In the genomic region with DNA sequence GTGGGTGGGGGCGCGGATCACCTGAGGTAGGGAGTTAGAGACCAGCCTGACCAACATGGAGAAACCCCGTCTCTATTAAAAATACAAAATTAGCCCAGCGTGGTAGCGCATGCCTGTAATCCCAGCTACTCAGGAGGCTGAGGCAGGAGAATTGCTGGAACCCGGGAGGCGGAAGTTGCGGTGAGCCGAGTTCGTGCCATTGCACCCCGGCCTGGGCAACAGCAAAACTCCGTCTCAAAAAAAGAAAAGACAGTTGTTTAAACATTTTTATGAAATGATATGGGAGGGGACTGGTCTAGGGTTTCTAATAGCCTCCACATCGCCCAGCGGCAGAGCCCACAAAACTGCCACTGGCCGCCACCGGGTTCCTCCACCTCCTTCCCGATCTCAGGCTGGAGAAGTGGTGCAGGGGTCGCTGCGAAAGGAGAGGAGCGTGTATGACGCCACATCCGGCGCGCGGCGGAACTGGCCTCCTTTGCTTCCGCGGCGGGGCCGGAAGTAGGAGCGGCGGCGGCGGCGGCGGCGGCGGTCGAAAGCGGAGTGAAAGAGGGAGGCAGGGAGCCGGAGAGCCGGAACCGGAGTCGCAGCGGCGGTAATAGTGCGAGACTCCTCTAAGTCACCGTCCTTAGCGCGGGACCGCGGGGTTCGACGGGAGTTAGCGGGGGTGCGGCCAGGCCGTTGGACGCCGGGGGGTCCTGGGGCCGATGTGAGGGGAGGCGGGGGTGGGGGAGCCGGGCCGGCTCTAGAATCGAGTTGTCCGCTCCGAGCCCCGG, we compare ENCODE assay signal across 1 cellular context.
TF ChIP-seq lines count a peak whose summit lies in the region.

Gene PPP4C, plus strand, starts transcription at position 492 of the 773 bp plus-strand sequence. CDS start 384 bp downstream, outside the sequence.

TF ChIP-seq in K562, 482 proteins besides CTCF, POLR2A, EP300 and RAD21 (continued from another document and continues in another):
- TF ChIP-seq ZNF395 (CRISPR knock-in tag; IDR thresholded peaks at IDR 0.05) = 0 out of 2 replicates have a peak, but pooled peaks have one; percentile 0
- TF ChIP-seq POLR2AphosphoS2 (IDR thresholded peaks at IDR 0.05; ENCODE audit: low read length) = peak; percentile 95
- TF ChIP-seq ELF1 (tag; IDR thresholded peaks at IDR 0.05) = peak; percentile 89
- TF ChIP-seq MTA1 (IDR thresholded peaks at IDR 0.05; ENCODE audit: borderline replicate concordance) = peak; percentile 71
- no peak for TF ChIP-seq NR2C2 (CRISPR knock-in tag; IDR thresholded peaks at IDR 0.05)
- TF ChIP-seq NR2C2 (tag; IDR thresholded peaks at IDR 0.05) = peak; percentile 83; the same call in 1 of the 2 replicates
- TF ChIP-seq CTCFL (IDR thresholded peaks at IDR 0.05; ENCODE audit: borderline replicate concordance, insufficient read depth, low read depth, low read length, poor library complexity, severe bottlenecking) = peak; percentile 13
- TF ChIP-seq ETV6 (IDR thresholded peaks at IDR 0.05; ENCODE audit: borderline replicate concordance in 1 of 2, low read depth in 2 of 2, low read length in 1 of 2) = peak in 1 of 2 experiments; percentile 89; a peak in 2 of 4 replicates
- TF ChIP-seq ETV6 (CRISPR knock-in tag; IDR thresholded peaks at IDR 0.05; ENCODE audit: borderline replicate concordance) = no peak
- peak; percentile 98 for TF ChIP-seq CREM (IDR thresholded peaks at IDR 0.05; ENCODE audit: low read depth)
- TF ChIP-seq RBM22 (IDR thresholded peaks at IDR 0.05; ENCODE audit: low read depth, low read length, poor library complexity, severe bottlenecking) = peak; percentile 35
- peak; percentile 89 for TF ChIP-seq ZBTB12 (CRISPR knock-in tag; IDR thresholded peaks at IDR 0.05)
- TF ChIP-seq MCM3 (IDR thresholded peaks at IDR 0.05) = no peak
- peak; percentile 77 for TF ChIP-seq PHF8 (IDR thresholded peaks at IDR 0.05; ENCODE audit: borderline replicate concordance, low read length)
- peak; percentile 38 for TF ChIP-seq RNF2 (IDR thresholded peaks at IDR 0.05)
- peak; percentile 61; the same call in 1 of the 2 replicates for TF ChIP-seq GTF2F1 (IDR thresholded peaks at IDR 0.05; ENCODE audit: low read depth, low read length)
- TF ChIP-seq ZBTB40 (IDR thresholded peaks at IDR 0.05) = peak; percentile 97
- TF ChIP-seq ZBTB40 (CRISPR knock-in tag; IDR thresholded peaks at IDR 0.05) = no peak
- TF ChIP-seq SMAD1 (IDR thresholded peaks at IDR 0.05; ENCODE audit: low read depth, low read length, partially characterized antibody) = peak; percentile 88
- peak; percentile 51; the same call in 1 of the 2 replicates for TF ChIP-seq CEBPG (CRISPR knock-in tag; IDR thresholded peaks at IDR 0.05)
- TF ChIP-seq CEBPG (tag; conservative IDR thresholded peaks at IDR 0.05 in 1 of 2, IDR thresholded peaks at IDR 0.05 in 1 of 2) = no peak
- TF ChIP-seq, protein P1, sequence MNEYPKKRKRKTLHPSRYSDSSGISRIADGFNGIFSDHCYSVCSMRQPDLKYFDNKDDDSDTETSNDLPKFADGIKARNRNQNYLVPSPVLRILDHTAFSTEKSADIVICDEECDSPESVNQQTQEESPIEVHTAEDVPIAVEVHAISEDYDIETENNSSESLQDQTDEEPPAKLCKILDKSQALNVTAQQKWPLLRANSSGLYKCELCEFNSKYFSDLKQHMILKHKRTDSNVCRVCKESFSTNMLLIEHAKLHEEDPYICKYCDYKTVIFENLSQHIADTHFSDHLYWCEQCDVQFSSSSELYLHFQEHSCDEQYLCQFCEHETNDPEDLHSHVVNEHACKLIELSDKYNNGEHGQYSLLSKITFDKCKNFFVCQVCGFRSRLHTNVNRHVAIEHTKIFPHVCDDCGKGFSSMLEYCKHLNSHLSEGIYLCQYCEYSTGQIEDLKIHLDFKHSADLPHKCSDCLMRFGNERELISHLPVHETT (CRISPR knock-in tag; conservative IDR thresholded peaks at IDR 0.05 in 1 of 2, IDR thresholded peaks at IDR 0.05 in 1 of 2) = peak in 1 of 2 experiments; percentile 88; a peak in 2 of 4 replicates
- peak; percentile 36 to 38; a peak in 2 of 4 replicates for TF ChIP-seq NRF1 (conservative IDR thresholded peaks at IDR 0.05 in 1 of 2, IDR thresholded peaks at IDR 0.05 in 1 of 2)
- peak in 1 of 2 experiments; percentile 44; a peak in 1 of 4 replicates for TF ChIP-seq TEAD1 (CRISPR knock-in tag; IDR thresholded peaks at IDR 0.05)
- 0 out of 2 replicates have a peak, but pooled peaks have one; percentile 13 for TF ChIP-seq STAG1 (CRISPR knock-in tag; IDR thresholded peaks at IDR 0.05; ENCODE audit: borderline replicate concordance)
- TF ChIP-seq HNRNPLL (IDR thresholded peaks at IDR 0.05; ENCODE audit: low read depth, low read length, poor library complexity, severe bottlenecking) = peak; percentile 86
- peak; percentile 94 for TF ChIP-seq POLR2B (IDR thresholded peaks at IDR 0.05; ENCODE audit: low read depth, partially characterized antibody)
- TF ChIP-seq FOSL1 (tag; conservative IDR thresholded peaks at IDR 0.05) = 0 out of 2 replicates have a peak, but pooled peaks have one; percentile 14
- TF ChIP-seq ZBTB7A (IDR thresholded peaks at IDR 0.05; ENCODE audit: borderline replicate concordance, control insufficient read depth, low read depth, low read length) = peak; percentile 42; the same call in 1 of the 2 replicates
- TF ChIP-seq SMAD4 (CRISPR knock-in tag; conservative IDR thresholded peaks at IDR 0.05) = peak; percentile 48; the same call in 1 of the 2 replicates
- TF ChIP-seq ZNF583 (CRISPR knock-in tag; IDR thresholded peaks at IDR 0.05) = no peak
- TF ChIP-seq, protein P2, sequence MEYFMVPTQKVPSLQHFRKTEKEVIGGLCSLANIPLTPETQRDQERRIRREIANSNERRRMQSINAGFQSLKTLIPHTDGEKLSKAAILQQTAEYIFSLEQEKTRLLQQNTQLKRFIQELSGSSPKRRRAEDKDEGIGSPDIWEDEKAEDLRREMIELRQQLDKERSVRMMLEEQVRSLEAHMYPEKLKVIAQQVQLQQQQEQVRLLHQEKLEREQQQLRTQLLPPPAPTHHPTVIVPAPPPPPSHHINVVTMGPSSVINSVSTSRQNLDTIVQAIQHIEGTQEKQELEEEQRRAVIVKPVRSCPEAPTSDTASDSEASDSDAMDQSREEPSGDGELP (CRISPR knock-in tag; IDR thresholded peaks at IDR 0.05; ENCODE audit: borderline replicate concordance) = peak; percentile 52
- peak; percentile 98 for TF ChIP-seq POLR2AphosphoS5 (IDR thresholded peaks at IDR 0.05; ENCODE audit: control insufficient read depth, insufficient read depth, low read depth, low read length)
- TF ChIP-seq CREB1 (IDR thresholded peaks at IDR 0.05) = peak; percentile 92
- TF ChIP-seq CREB1 (CRISPR knock-in tag; IDR thresholded peaks at IDR 0.05) = peak; percentile 91
- TF ChIP-seq, protein P3, sequence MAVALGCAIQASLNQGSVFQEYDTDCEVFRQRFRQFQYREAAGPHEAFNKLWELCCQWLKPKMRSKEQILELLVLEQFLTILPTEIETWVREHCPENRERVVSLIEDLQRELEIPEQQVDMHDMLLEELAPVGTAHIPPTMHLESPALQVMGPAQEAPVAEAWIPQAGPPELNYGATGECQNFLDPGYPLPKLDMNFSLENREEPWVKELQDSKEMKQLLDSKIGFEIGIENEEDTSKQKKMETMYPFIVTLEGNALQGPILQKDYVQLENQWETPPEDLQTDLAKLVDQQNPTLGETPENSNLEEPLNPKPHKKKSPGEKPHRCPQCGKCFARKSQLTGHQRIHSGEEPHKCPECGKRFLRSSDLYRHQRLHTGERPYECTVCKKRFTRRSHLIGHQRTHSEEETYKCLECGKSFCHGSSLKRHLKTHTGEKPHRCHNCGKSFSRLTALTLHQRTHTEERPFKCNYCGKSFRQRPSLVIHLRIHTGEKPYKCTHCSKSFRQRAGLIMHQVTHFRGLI (CRISPR knock-in tag; IDR thresholded peaks at IDR 0.05) = no peak
- TF ChIP-seq POU5F1 (IDR thresholded peaks at IDR 0.05; ENCODE audit: borderline replicate concordance, low read depth, low read length, partially characterized antibody) = peak; percentile 16
- no peak for TF ChIP-seq FOS (IDR thresholded peaks at IDR 0.05; ENCODE audit: extremely low read depth, insufficient read length)
- no peak for TF ChIP-seq SP2 (IDR thresholded peaks at IDR 0.05; ENCODE audit: extremely low read depth, low read depth, low read length, poor library complexity, severe bottlenecking)
- no peak for TF ChIP-seq MXI1 (IDR thresholded peaks at IDR 0.05; ENCODE audit: low read depth, low read length)
- peak; percentile 88 for TF ChIP-seq SIN3B (IDR thresholded peaks at IDR 0.05; ENCODE audit: low read depth)
- peak; percentile 96 for TF ChIP-seq TAF1 (IDR thresholded peaks at IDR 0.05; ENCODE audit: control insufficient read depth, extremely low read depth, insufficient read depth, low read length, severe bottlenecking)
